In genomic region chr2:164281896-164282295, GRCh38 we compare ENCODE assay signal across 22 cellular contexts.
DNase-seq lines count a peak whose midpoint lies in the region; ATAC-seq, FAIRE-seq and TF ChIP-seq lines count a peak whose summit lies in the region.
"Had no signal": no experiment of that assay in that cellular context is flagged by ENCODE, and none has a peak within 500 bp of the region (broad histone marks: within the 10 kb centered on the region; RNA-seq: fewer than 3 reads in every experiment).

No MANE protein-coding gene starts in this region.

- intact Hi-C loops in pancreas (cut with DNase I) = no loop called here

- no peak overlapping the region for H3K4me3 Mint-ChIP-seq in type B pancreatic cell
- H3K4me3 Mint-ChIP-seq: CD4-positive, alpha-beta memory T cell had no signal

- no peaks in the 10 kb centered on the region for H3K27me3 ChIP-seq in KMS-11 (ENCODE audit: insufficient read depth, low read depth)
- H3K27me3 ChIP-seq in pancreas = no peaks in the 10 kb centered on the region

- H4K20me1 ChIP-seq in KMS-11 (ENCODE audit: insufficient read depth) = no peaks in the 10 kb centered on the region

- H3K27me3 Mint-ChIP-seq in type B pancreatic cell = no peaks in the 10 kb centered on the region
- H3K27me3 Mint-ChIP-seq: CD4-positive, alpha-beta memory T cell had no signal

- H3K4me1 ChIP-seq in KMS-11 (ENCODE audit: low read depth, poor library complexity, severe bottlenecking) (peaks cover 10% of the 10 kb centered on the region), pancreas (no peaks in the 10 kb centered on the region)
- H3K4me1 ChIP-seq: A549 had no signal

- no peaks in the 10 kb centered on the region for H3K36me3 Mint-ChIP-seq in type B pancreatic cell
- H3K36me3 Mint-ChIP-seq: CD4-positive, alpha-beta memory T cell had no signal

- H3K27ac ChIP-seq in KMS-11 = no peak overlapping the region
- H3K27ac ChIP-seq in pancreas = no peak overlapping the region
- H3K27ac ChIP-seq: A549, GM23248 had no signal

- H3K36me3 ChIP-seq in KMS-11 (ENCODE audit: insufficient read depth) (no peaks in the 10 kb centered on the region), pancreas (no peaks in the 10 kb centered on the region)

- H3K4me3 ChIP-seq in KMS-11 (IDR thresholded peaks at IDR 0.05; ENCODE audit: insufficient read depth, low read depth, low read length) (no peak overlapping the region), pancreas (no peak overlapping the region)
- H3K4me3 ChIP-seq: A549, GM23248 had no signal

- H3K9me3 ChIP-seq in pancreas = no peaks in the 10 kb centered on the region
- H3K9me3 ChIP-seq: A549 had no signal

- peak overlapping the region; percentile 13; the same call in 1 of the 2 replicates for H3K9ac ChIP-seq in KMS-11
- H3K9ac ChIP-seq: GM23248 had no signal

- peak; percentile 48 for DNase-seq in OCI-M1 (lab: John Stamatoyannopoulos, UW)
- DNase-seq in pancreas = no peak
- DNase-seq in type B pancreatic cell (ENCODE audit: extremely low spot score, unreplicated experiment) = no peak
- DNase-seq in GM19240 (ENCODE audit: insufficient read length, low spot score) = no peak
- DNase-seq: 8988T; C1 segment of cervical spinal cord; Calu3; CD4-positive, alpha-beta memory T cell; COR-L47; DMS53; DMS79 treated with DMSO at 0.1 percent for 48 hours; GF-D8; GM23248; H7; HCEC 1CT had no signal

- no peaks in the 10 kb centered on the region for H3K9me3 Mint-ChIP-seq in type B pancreatic cell

- no peaks in the 10 kb centered on the region for H3K79me2 ChIP-seq in KMS-11 (ENCODE audit: insufficient read depth, low read depth)

- no peak overlapping the region for H3K27ac Mint-ChIP-seq in type B pancreatic cell
- H3K27ac Mint-ChIP-seq: CD4-positive, alpha-beta memory T cell had no signal

- peak overlapping the region; percentile 51 for H3K4me2 ChIP-seq in KMS-11
- H3K4me2 ChIP-seq: A549 had no signal

- peak; percentile 47 for FAIRE-seq in pancreas (lab: Jason Lieb, UNC)
- FAIRE-seq: A549, GM12891, GM18507, H1 had no signal

- H2AFZ ChIP-seq in KMS-11 (ENCODE audit: low read depth) = peak overlapping the region; percentile 79

- no peak for TF ChIP-seq CTCF in KMS-11 (conservative IDR thresholded peaks at IDR 0.05; ENCODE audit: low read depth, low read length)
- no peak for TF ChIP-seq CTCF in pancreas (IDR thresholded peaks at IDR 0.05)
- TF ChIP-seq CTCF in type B pancreatic cell (conservative IDR thresholded peaks at IDR 0.05) = no peak

- peak; percentile 57 for ATAC-seq in GM18867 (IDR thresholded peaks at IDR 0.05; ENCODE audit: unreplicated experiment)
- ATAC-seq in pancreas = no peak
- ATAC-seq in GM21576 (IDR thresholded peaks at IDR 0.05; ENCODE audit: unreplicated experiment) = no peak
- ATAC-seq: A549 had no signal

- no peaks in the 10 kb centered on the region for H3K4me1 Mint-ChIP-seq in type B pancreatic cell (ENCODE audit: unreplicated experiment)
- H3K4me1 Mint-ChIP-seq: CD4-positive, alpha-beta memory T cell had no signal

- 63 to 69% methylated on average over 1 of the region's 1 CpG for WGBS in pancreas, 2 donors
